In the genomic region with DNA sequence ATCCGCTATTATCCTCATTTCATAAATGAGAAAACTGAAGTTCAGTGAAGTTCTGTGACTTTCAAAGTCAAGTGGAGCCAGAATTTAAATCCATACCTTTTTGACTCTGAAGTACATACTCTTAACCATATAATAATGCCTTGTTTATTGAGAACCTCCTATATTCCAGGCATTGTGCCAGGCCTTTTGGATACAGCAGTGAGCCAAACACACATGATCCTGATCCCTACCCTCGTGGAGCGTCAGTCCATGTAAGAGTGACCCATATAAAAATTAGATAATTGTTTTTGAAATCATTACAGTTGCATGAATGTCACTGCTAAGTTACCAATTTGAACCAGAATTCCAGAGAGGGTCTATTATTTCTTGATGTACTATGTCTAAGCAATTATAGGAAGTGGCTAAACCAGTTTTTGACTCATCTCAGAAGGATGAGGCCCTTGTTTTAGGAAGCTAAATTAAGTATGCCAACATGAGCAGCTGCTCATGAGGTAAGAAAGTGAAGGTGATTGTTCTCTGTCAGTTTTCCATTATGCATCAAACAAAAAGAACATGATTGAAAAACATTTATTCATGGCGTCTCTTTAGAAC, we compare ENCODE assay signal across 29 cellular contexts.
DNase-seq lines count a peak whose midpoint lies in the region; ATAC-seq, FAIRE-seq and TF ChIP-seq lines count a peak whose summit lies in the region.
"Had no signal": no experiment of that assay in that cellular context is flagged by ENCODE, and none has a peak within 500 bp of the region (broad histone marks: within the 10 kb centered on the region; RNA-seq: fewer than 3 reads in every experiment).

No MANE protein-coding gene starts in this region.

- peaks cover 5% of the 10 kb centered on the region for H3K9me3 Mint-ChIP-seq in MCF 10A (ENCODE audit: unreplicated experiment)
- H3K9me3 Mint-ChIP-seq in stimulated activated naive B cell treated with anti-CD40 and anti-IgM and Interleukin-4, amounts not matched to agents 10 μg/mL and 1 μg/mL and 100 μg/mL, for 72 hours: no peaks in the 10 kb centered on the region
- H3K9me3 Mint-ChIP-seq: activated naive CD8-positive, alpha-beta T cell treated with anti-CD3 and anti-CD28 coated beads for 36 hours; stimulated activated effector memory CD8-positive, alpha-beta T cell treated with anti-CD3 and anti-CD28 coated beads, Interleukin-12 subunit alpha, Interleukin-12 subunit beta, amount 100 ng/mL, for 72 hours had no signal

- in situ Hi-C loops in mammary epithelial cell (cut with MboI; ENCODE audit: low sequenced_read_pairs in 2 of 2): no loop called here

- DNase-seq in mammary epithelial cell (peak; percentile 67), MCF 10A (ENCODE audit: unreplicated experiment) (no peak), NCI-H748 (lab: John Stamatoyannopoulos, UW; ENCODE audit: unreplicated experiment) (peak; percentile 94), bronchial epithelial cell (ENCODE audit: low read depth) (peak; percentile 78), uterus (no peak), RKO (ENCODE audit: low spot score) (no peak)
- DNase-seq in stimulated activated naive B cell treated with anti-CD40 and anti-IgM and Interleukin-4, amounts not matched to agents 10 μg/mL and 1 μg/mL and 100 μg/mL, for 72 hours: no peak
- DNase-seq: 8988T; activated CD4-positive, alpha-beta T cell treated with anti-CD3 and anti-CD28 coated beads for 36 hours; activated CD8-positive, alpha-beta memory T cell treated with anti-CD3 and anti-CD28 coated beads for 24 hours; activated effector memory CD4-positive, alpha-beta T cell treated with anti-CD3 and anti-CD28 coated beads, Interleukin-2, amount 50 U/mL, for 16 hours; activated naive CD8-positive, alpha-beta T cell treated with anti-CD3 and anti-CD28 coated beads for 36 hours; central memory CD4-positive, alpha-beta T cell; dermis blood vessel endothelial cell; GDM1; left ventricle myocardium inferior; MG63; naive B cell; NCI-H2081 treated with DMSO at 0.1 percent for 48 hours; stimulated activated CD4-positive, alpha-beta T cell treated with anti-CD3 and anti-CD28 coated beads, Interleukin-4, amount 100 ng/mL, for 24 hours; substantia nigra had no signal

- peak overlapping the region; percentile 6 for H3K4me2 ChIP-seq in mammary epithelial cell (ENCODE audit: insufficient read depth, low read depth, low read length)

- H3K27ac Mint-ChIP-seq in MCF 10A (ENCODE audit: low read depth, unreplicated experiment): no peak overlapping the region
- no peak overlapping the region for H3K27ac Mint-ChIP-seq in stimulated activated naive B cell treated with anti-CD40 and anti-IgM and Interleukin-4, amounts not matched to agents 10 μg/mL and 1 μg/mL and 100 μg/mL, for 72 hours
- H3K27ac Mint-ChIP-seq: activated CD4-positive, alpha-beta T cell treated with anti-CD3 and anti-CD28 coated beads for 36 hours; activated naive CD8-positive, alpha-beta T cell treated with anti-CD3 and anti-CD28 coated beads for 36 hours; naive B cell; progenitor cell of endocrine pancreas; stimulated activated effector memory CD8-positive, alpha-beta T cell treated with anti-CD3 and anti-CD28 coated beads, Interleukin-12 subunit alpha, Interleukin-12 subunit beta, amount 100 ng/mL, for 72 hours had no signal

- no peaks in the 10 kb centered on the region for H3K27me3 Mint-ChIP-seq in MCF 10A (ENCODE audit: insufficient read depth, unreplicated experiment)
- H3K27me3 Mint-ChIP-seq in stimulated activated naive B cell treated with anti-CD40 and anti-IgM and Interleukin-4, amounts not matched to agents 10 μg/mL and 1 μg/mL and 100 μg/mL, for 72 hours: no peaks in the 10 kb centered on the region
- H3K27me3 Mint-ChIP-seq: activated CD4-positive, alpha-beta T cell treated with anti-CD3 and anti-CD28 coated beads for 36 hours; activated naive CD8-positive, alpha-beta T cell treated with anti-CD3 and anti-CD28 coated beads for 36 hours; naive B cell; progenitor cell of endocrine pancreas had no signal

- dilution Hi-C loops in mammary epithelial cell (cut with HindIII; ENCODE audit: low sequenced_read_pairs): no loop called here

- no peaks in the 10 kb centered on the region for H3K36me3 Mint-ChIP-seq in MCF 10A (ENCODE audit: insufficient read depth, unreplicated experiment)
- no peaks in the 10 kb centered on the region for H3K36me3 Mint-ChIP-seq in stimulated activated naive B cell treated with anti-CD40 and anti-IgM and Interleukin-4, amounts not matched to agents 10 μg/mL and 1 μg/mL and 100 μg/mL, for 72 hours
- H3K36me3 Mint-ChIP-seq: activated naive CD8-positive, alpha-beta T cell treated with anti-CD3 and anti-CD28 coated beads for 36 hours; naive B cell; stimulated activated effector memory CD8-positive, alpha-beta T cell treated with anti-CD3 and anti-CD28 coated beads, Interleukin-12 subunit alpha, Interleukin-12 subunit beta, amount 100 ng/mL, for 72 hours had no signal

- H4K20me1 ChIP-seq in mammary epithelial cell (ENCODE audit: insufficient read depth, low read length): no peaks in the 10 kb centered on the region

- H3K36me3 ChIP-seq in mammary epithelial cell (ENCODE audit: insufficient read depth, low read length): no peaks in the 10 kb centered on the region
- H3K36me3 ChIP-seq in bronchial epithelial cell (ENCODE audit: control insufficient read depth, insufficient read depth, low read length): no peaks in the 10 kb centered on the region
- no peaks in the 10 kb centered on the region for H3K36me3 ChIP-seq in uterus
- H3K36me3 ChIP-seq: left ventricle myocardium inferior, MG63, neutrophil had no signal

- no peak overlapping the region for H3K27ac ChIP-seq in mammary epithelial cell (ENCODE audit: insufficient read depth, low read depth, low read length)
- H3K27ac ChIP-seq in uterus: no peak overlapping the region
- H3K27ac ChIP-seq: left ventricle myocardium inferior, neutrophil had no signal

- H3K9ac ChIP-seq in mammary epithelial cell (ENCODE audit: insufficient read depth, low read length): no peak overlapping the region

- H3K4me3 ChIP-seq in mammary epithelial cell (replicated peaks in 1 of 3; ENCODE audit: insufficient read depth in 1 of 3, low read depth in 2 of 3, low read length in 3 of 3) (no peak overlapping the region), bronchial epithelial cell (ENCODE audit: low read depth, low read length) (no peak overlapping the region), uterus (no peak overlapping the region)
- H3K4me3 ChIP-seq: K562, left ventricle myocardium inferior, MG63 had no signal

- 47% methylated on average over 4 of the region's 4 CpGs for WGBS in mammary epithelial cell (ENCODE audit: low coverage, missing lambda C conversion rate)

- TF ChIP-seq CTCF in mammary epithelial cell (conservative IDR thresholded peaks at IDR 0.05 in 1 of 2, IDR thresholded peaks at IDR 0.05 in 1 of 2; ENCODE audit: extremely low read depth in 1 of 2, insufficient read depth in 1 of 2, low read depth in 1 of 2, low read length in 2 of 2): no peak
- no peak for TF ChIP-seq CTCF in MCF 10A (IDR thresholded peaks at IDR 0.05; ENCODE audit: unreplicated experiment)
- no peak for TF ChIP-seq CTCF in bronchial epithelial cell (IDR thresholded peaks at IDR 0.05; ENCODE audit: insufficient read depth, low read length, severe bottlenecking)
- no peak for TF ChIP-seq CTCF in uterus (IDR thresholded peaks at IDR 0.05)

- no peak for TF ChIP-seq POLR2A in uterus (IDR thresholded peaks at IDR 0.05)

- H3K9me3 ChIP-seq in mammary epithelial cell (replicated peaks; ENCODE audit: insufficient read depth, low read length): no peaks in the 10 kb centered on the region
- H3K9me3 ChIP-seq in uterus: no peaks in the 10 kb centered on the region
- H3K9me3 ChIP-seq: left ventricle myocardium inferior, MG63, neutrophil had no signal

- ATAC-seq in stimulated activated naive B cell treated with anti-CD40 and anti-IgM and Interleukin-4, amounts not matched to agents 10 μg/mL and 1 μg/mL and 100 μg/mL, for 72 hours (replicated peaks): no peak
- ATAC-seq in HG03565 (IDR thresholded peaks at IDR 0.05; ENCODE audit: unreplicated experiment): no peak
- ATAC-seq: activated CD4-positive, alpha-beta T cell treated with anti-CD3 and anti-CD28 coated beads for 36 hours; K562; sciatic nerve; stimulated activated effector memory CD8-positive, alpha-beta T cell treated with anti-CD3 and anti-CD28 coated beads, Interleukin-12 subunit alpha, Interleukin-12 subunit beta, amount 100 ng/mL, for 72 hours had no signal

- H3K79me2 ChIP-seq in mammary epithelial cell (ENCODE audit: insufficient read depth, low read length): no peaks in the 10 kb centered on the region

- no peak overlapping the region for H3K4me3 Mint-ChIP-seq in MCF 10A (ENCODE audit: unreplicated experiment)
- H3K4me3 Mint-ChIP-seq in stimulated activated naive B cell treated with anti-CD40 and anti-IgM and Interleukin-4, amounts not matched to agents 10 μg/mL and 1 μg/mL and 100 μg/mL, for 72 hours: no peak overlapping the region
- H3K4me3 Mint-ChIP-seq: activated CD4-positive, alpha-beta T cell treated with anti-CD3 and anti-CD28 coated beads for 36 hours; activated naive CD8-positive, alpha-beta T cell treated with anti-CD3 and anti-CD28 coated beads for 36 hours; naive B cell; stimulated activated effector memory CD8-positive, alpha-beta T cell treated with anti-CD3 and anti-CD28 coated beads, Interleukin-12 subunit alpha, Interleukin-12 subunit beta, amount 100 ng/mL, for 72 hours had no signal

- H3K4me1 ChIP-seq in mammary epithelial cell (ENCODE audit: insufficient read depth, low read length) (no peaks in the 10 kb centered on the region), uterus (no peaks in the 10 kb centered on the region)
- H3K4me1 ChIP-seq: left ventricle myocardium inferior had no signal

- CTCF ChIA-PET in mammary epithelial cell (lab: Charles Lee; ENCODE audit: low non-redundant PET): no interaction called here
- CTCF ChIA-PET in MCF 10A (lab: Yijun Ruan, JAX): interaction anchor here (0.6 kb wide), 1 partner anchor 183 kb away, joined by 6 read pairs; no protein-coding TSS in a partner anchor

- no peaks in the 10 kb centered on the region for H3K4me1 Mint-ChIP-seq in MCF 10A (ENCODE audit: insufficient read depth, unreplicated experiment)
- no peaks in the 10 kb centered on the region for H3K4me1 Mint-ChIP-seq in stimulated activated naive B cell treated with anti-CD40 and anti-IgM and Interleukin-4, amounts not matched to agents 10 μg/mL and 1 μg/mL and 100 μg/mL, for 72 hours
- H3K4me1 Mint-ChIP-seq: activated CD4-positive, alpha-beta T cell treated with anti-CD3 and anti-CD28 coated beads for 36 hours; activated naive CD8-positive, alpha-beta T cell treated with anti-CD3 and anti-CD28 coated beads for 36 hours; naive B cell; stimulated activated effector memory CD8-positive, alpha-beta T cell treated with anti-CD3 and anti-CD28 coated beads, Interleukin-12 subunit alpha, Interleukin-12 subunit beta, amount 100 ng/mL, for 72 hours had no signal

- H3K27me3 ChIP-seq in mammary epithelial cell (ENCODE audit: insufficient read depth, low read length): no peaks in the 10 kb centered on the region
- no peaks in the 10 kb centered on the region for H3K27me3 ChIP-seq in bronchial epithelial cell (ENCODE audit: control insufficient read depth, insufficient read depth, low read length)
- no peaks in the 10 kb centered on the region for H3K27me3 ChIP-seq in uterus
- H3K27me3 ChIP-seq: MG63, neutrophil had no signal

- H2AFZ ChIP-seq in mammary epithelial cell (ENCODE audit: low read depth, low read length): no peak overlapping the region

- no peak for FAIRE-seq in bronchial epithelial cell (lab: Jason Lieb, UNC)
- FAIRE-seq: GM19239, H54, K562 had no signal

- no TSS peak for BruUV-seq in mammary epithelial cell (replicated peaks; lab: Mats Ljungman, UMichigan)
- no TSS peak for BruUV-seq in MCF 10A (replicated peaks; lab: Mats Ljungman, UMichigan)

- POLR2A ChIA-PET in MCF 10A (lab: Yijun Ruan, JAX): no interaction called here

- intact Hi-C loops in mammary epithelial cell (cut with micrococcal nuclease) (no loop called here), MCF 10A (cut with micrococcal nuclease) (no loop called here), uterus (cut with DNase I; ENCODE audit: low total_unique reads) (no loop called here)

Comparison
In these comparisons a context has a peak if more than half of its experiments do, and no peak if none do; other contexts are left out.
1. DNase-seq: peak in mammary epithelial cell (single experiment), NCI-H748 (single experiment) and bronchial epithelial cell (single experiment); none in MCF 10A (single experiment), uterus (0 of 2), stimulated activated naive B cell treated with anti-CD40 and anti-IgM and Interleukin-4, amounts not matched to agents 10 μg/mL and 1 μg/mL and 100 μg/mL, for 72 hours (single experiment) and RKO (single experiment).